8 cellular contexts compared by ENCODE assay signal in genomic region chr4:6327220-6327917, GRCh38. TPM values are rescaled to one million over a fixed set of nuclear protein-coding genes. Genes with fewer than 3 reads are reported as not detected.
DNase-seq lines count a peak whose midpoint lies in the region; ATAC-seq and TF ChIP-seq lines count a peak whose summit lies in the region.

No MANE protein-coding gene starts in this region.

- no peak overlapping the region for H2AFZ ChIP-seq in parathyroid adenoma

- H3K4me1 ChIP-seq in SJSA1 (replicated peaks) (no peaks in the 10 kb centered on the region; the same call in 1 of the 2 replicates), parathyroid adenoma (no peaks in the 10 kb centered on the region), upper lobe of left lung (peaks cover 13 to 23% (median 16%) of the 10 kb centered on the region in 4 donors)

- H3K9me3 ChIP-seq in SJSA1 (replicated peaks) (no peaks in the 10 kb centered on the region), parathyroid adenoma (ENCODE audit: control insufficient read depth, low read length) (no peaks in the 10 kb centered on the region), upper lobe of left lung (no peaks in the 10 kb centered on the region)

- H3K4me2 ChIP-seq in parathyroid adenoma (ENCODE audit: low read length) = no peak overlapping the region

- no peaks in the 10 kb centered on the region for H3K36me3 ChIP-seq in SJSA1
- H3K36me3 ChIP-seq in parathyroid adenoma (ENCODE audit: control insufficient read depth, insufficient read depth, low read length) = no peaks in the 10 kb centered on the region
- H3K36me3 ChIP-seq in upper lobe of left lung = no peaks in the 10 kb centered on the region

- H3K4me3 ChIP-seq in SJSA1 = no peak overlapping the region
- H3K4me3 ChIP-seq in parathyroid adenoma (ENCODE audit: low read depth, low read length) = no peak overlapping the region
- H3K4me3 ChIP-seq in upper lobe of left lung = no peak overlapping the region

- no peak overlapping the region for H3K9ac ChIP-seq in parathyroid adenoma

- ATAC-seq in upper lobe of left lung (ENCODE audit: low FRiP score in 2 of 2) = peak; percentile 66 to 87

- H3K27me3 ChIP-seq in SJSA1 (replicated peaks) = no peaks in the 10 kb centered on the region
- H3K27me3 ChIP-seq in parathyroid adenoma (ENCODE audit: control insufficient read depth, insufficient read depth, low read length) = no peaks in the 10 kb centered on the region
- no peaks in the 10 kb centered on the region for H3K27me3 ChIP-seq in upper lobe of left lung

- WGBS in upper lobe of left lung, 2 donors = 0 to 15% methylated on average over 11 to 19 of the region's 21 CpGs

- TF ChIP-seq EP300 in upper lobe of left lung (IDR thresholded peaks at IDR 0.05) = no peak

- no peaks in the 10 kb centered on the region for H3K79me2 ChIP-seq in parathyroid adenoma

- H3K27ac ChIP-seq in SJSA1 (no peak overlapping the region), parathyroid adenoma (no peak overlapping the region), upper lobe of left lung (no peak overlapping the region)

- TF ChIP-seq CTCF in parathyroid adenoma (IDR thresholded peaks at IDR 0.05) (peak; percentile 70), upper lobe of left lung (IDR thresholded peaks at IDR 0.05) (peak; percentile 96 to 98 (median 97))

- in situ Hi-C loops in KBM-7 (cut with MboI; ENCODE audit: low pct_unique_long_range_greater_than_20kb, low sequenced_read_pairs) = loop anchor here (5.0 kb wide), 1 partner anchor 65 kb away; no protein-coding TSS in a partner anchor

- DNase-seq in Ammon's horn (ENCODE audit: low spot score) (peak; percentile 87), GM19240 (ENCODE audit: insufficient read length, low spot score) (peak; percentile 83), KBM-7 (peak; percentile 81), SJSA1 (ENCODE audit: low read depth in 1 of 2, low spot score in 2 of 2) (peak; percentile 26 to 56), germinal center (ENCODE audit: low spot score) (peak; percentile 72), upper lobe of left lung (peak; percentile 79 to 95)
- DNase-seq in activated naive CD4-positive, alpha-beta T cell (lab: John Stamatoyannopoulos, UW) = peak; percentile 42 to 70 (median 66)

- no peak for TF ChIP-seq POLR2A in upper lobe of left lung (IDR thresholded peaks at IDR 0.05)

RNA-seq across cellular contexts. Expression of gene WFS1, which starts 57.7 kb away (rescaled TPM):
- 17.4 and 21.0 TPM in 2 replicates for total RNA-seq in SJSA1 (2014; rRNA removed; shearing (Covaris generic))
- 100 to 1,000 TPM in 3 of 6 donors, 10 to 100 TPM in 3; 88.8 to 180 (median 105) TPM for total RNA-seq in upper lobe of left lung
